Comparison of ENCODE assay signal across 26 cellular contexts in genomic region chr16:85379041-85380001, GRCh38.
DNase-seq lines count a peak whose midpoint lies in the region; ATAC-seq and TF ChIP-seq lines count a peak whose summit lies in the region.
"Had no signal": no experiment of that assay in that cellular context is flagged by ENCODE, and none has a peak within 500 bp of the region (broad histone marks: within the 10 kb centered on the region; RNA-seq: fewer than 3 reads in every experiment).

No MANE protein-coding gene starts in this region.

- dilution Hi-C loops in IMR-90 (cut with HindIII; ENCODE audit: low sequenced_read_pairs, unreplicated experiment), result no loop called here

- no peak overlapping the region for H2AK9ac ChIP-seq in IMR-90 (replicated peaks; ENCODE audit: low read depth, low read length, poor library complexity)

- no peak overlapping the region for H2BK120ac ChIP-seq in IMR-90 (ENCODE audit: low read depth, low read length)
- H2BK120ac ChIP-seq in trophoblast cell (ENCODE audit: insufficient read depth, low read length, poor library complexity), result no peak overlapping the region

- no peak overlapping the region for H2AFZ ChIP-seq in IMR-90 (replicated peaks; ENCODE audit: low read length, poor library complexity)
- H2AFZ ChIP-seq in trophoblast cell (ENCODE audit: insufficient read depth, low read length, poor library complexity), result no peak overlapping the region

- intact Hi-C loops in IMR-90 (cut with micrococcal nuclease) (no loop called here), dorsolateral prefrontal cortex (cut with DNase I) (loop anchor here in 1 of 2 donors (5.0 kb wide), 1 partner anchor 108 kb away; no protein-coding TSS in a partner anchor), colonic mucosa (cut with DNase I) (no loop called here)

- H3K9me3 ChIP-seq in IMR-90 (ENCODE audit: control insufficient read depth, insufficient read depth, low read length) (no peaks in the 10 kb centered on the region), trophoblast cell (ENCODE audit: insufficient read depth, low read depth, low read length) (peaks cover 8% of the 10 kb centered on the region), colonic mucosa (no peaks in the 10 kb centered on the region)
- H3K9me3 ChIP-seq: ascending aorta, ovary, SK-N-SH, upper lobe of left lung had no signal

- H4K8ac ChIP-seq in IMR-90 (ENCODE audit: low read depth in 2 of 2, low read length in 2 of 2) (no peak overlapping the region), trophoblast cell (ENCODE audit: low read depth, low read length) (no peak overlapping the region)

- H3K56ac ChIP-seq in IMR-90 (ENCODE audit: extremely low read depth, insufficient read depth, low read length), result no peak overlapping the region

- TF ChIP-seq POLR2A in IMR-90 (IDR thresholded peaks at IDR 0.05; ENCODE audit: low read depth, low read length), result no peak

- no peak overlapping the region for H3K18ac ChIP-seq in IMR-90 (ENCODE audit: low read depth, low read length)
- peak overlapping the region; percentile 43 for H3K18ac ChIP-seq in trophoblast cell (ENCODE audit: low read length)

- H3K9ac ChIP-seq in IMR-90 (ENCODE audit: low read depth, low read length), result no peak overlapping the region
- H3K9ac ChIP-seq in trophoblast cell (ENCODE audit: low read length), result no peak overlapping the region
- H3K9ac ChIP-seq in colonic mucosa (ENCODE audit: low read depth in 2 of 2, low read length in 2 of 2), result no peak overlapping the region
- H3K9ac ChIP-seq: SK-N-SH had no signal

- H3K4me3 ChIP-seq in IMR-90 (ENCODE audit: insufficient read depth, low read depth, low read length), result no peak overlapping the region
- H3K4me3 ChIP-seq in dorsolateral prefrontal cortex, result no peak overlapping the region
- no peak overlapping the region for H3K4me3 ChIP-seq in trophoblast cell (ENCODE audit: low read depth, low read length)
- H3K4me3 ChIP-seq in colonic mucosa, result no peak overlapping the region
- H3K4me3 ChIP-seq: ascending aorta, ovary, upper lobe of left lung had no signal

- H4K12ac ChIP-seq in trophoblast cell (ENCODE audit: low read depth, low read length), result no peak overlapping the region

- 79% methylated on average over 8 of the region's 15 CpGs; no CpG with 5 or more reads in 1 of the 2 experiments for WGBS in IMR-90 (ENCODE audit: extremely low coverage in 2 of 2, insufficient read length in 1 of 2), 2 experiments
- no CpG with 5 or more reads among the region's 15 CpGs for WGBS in trophoblast cell (ENCODE audit: extremely low coverage, insufficient coverage, insufficient read length)

- H4K20me1 ChIP-seq in IMR-90 (ENCODE audit: insufficient read depth, low read length), result peaks cover 61% of the 10 kb centered on the region

- TF ChIP-seq CTCF in IMR-90 (conservative IDR thresholded peaks at IDR 0.05; ENCODE audit: low read depth, low read length), result no peak
- no peak for TF ChIP-seq CTCF in dorsolateral prefrontal cortex (IDR thresholded peaks at IDR 0.05 in 54 of 56, conservative IDR thresholded peaks at IDR 0.05 in 2 of 56; ENCODE audit: low read depth in 1 of 56, partially characterized antibody in 56 of 56)
- TF ChIP-seq CTCF in colonic mucosa (IDR thresholded peaks at IDR 0.05), result no peak

- CTCF ChIA-PET in IMR-90 (lab: Yijun Ruan, JAX), result no interaction called here

- H3K27me3 ChIP-seq in IMR-90 (ENCODE audit: control insufficient read depth, insufficient read depth, low read length), result no peaks in the 10 kb centered on the region
- no peaks in the 10 kb centered on the region for H3K27me3 ChIP-seq in dorsolateral prefrontal cortex
- no peaks in the 10 kb centered on the region for H3K27me3 ChIP-seq in trophoblast cell (ENCODE audit: insufficient read depth, low read length)
- H3K27me3 ChIP-seq in colonic mucosa, result no peaks in the 10 kb centered on the region
- H3K27me3 ChIP-seq: ascending aorta, ovary, upper lobe of left lung had no signal

- H3K79me1 ChIP-seq in IMR-90 (ENCODE audit: low read depth in 1 of 2, low read length in 2 of 2) (peaks cover 25 to 65% of the 10 kb centered on the region in 2 experiments), trophoblast cell (ENCODE audit: low read length) (peaks cover 14% of the 10 kb centered on the region)

- TF ChIP-seq RAD21 in IMR-90 (IDR thresholded peaks at IDR 0.05; ENCODE audit: low read length), result no peak

- no peak overlapping the region for H3K27ac ChIP-seq in IMR-90 (ENCODE audit: insufficient read depth, low read length)
- H3K27ac ChIP-seq in dorsolateral prefrontal cortex, result no peak overlapping the region
- H3K27ac ChIP-seq in trophoblast cell (ENCODE audit: low read depth, low read length), result no peak overlapping the region
- no peak overlapping the region for H3K27ac ChIP-seq in colonic mucosa
- H3K27ac ChIP-seq: ascending aorta, ovary had no signal

- H3K4me2 ChIP-seq in IMR-90 (ENCODE audit: low read depth, low read length) (no peak overlapping the region), trophoblast cell (ENCODE audit: low read length) (no peak overlapping the region)
- H3K4me2 ChIP-seq: SK-N-SH had no signal

- H4K91ac ChIP-seq in IMR-90 (ENCODE audit: insufficient read depth, low read depth, low read length), result no peak overlapping the region
- H4K91ac ChIP-seq in trophoblast cell (ENCODE audit: low read depth, low read length), result peak overlapping the region; percentile 52

- no peak overlapping the region for H4K5ac ChIP-seq in IMR-90 (ENCODE audit: low read depth, low read length)

- H3K4me1 ChIP-seq in IMR-90 (ENCODE audit: control insufficient read depth, insufficient read depth, low read length) (peaks cover 20% of the 10 kb centered on the region), trophoblast cell (ENCODE audit: control insufficient read depth in 1 of 2, insufficient read depth in 2 of 2, low read length in 2 of 2) (peaks cover 35 to 36% of the 10 kb centered on the region in 2 experiments), colonic mucosa (peaks cover 9% of the 10 kb centered on the region)

- POLR2A ChIA-PET in IMR-90 (lab: Charles Lee; ENCODE audit: unreplicated experiment), result no interaction called here

- H3K36me3 ChIP-seq in IMR-90 (ENCODE audit: control insufficient read depth, insufficient read depth, low read length), result peaks cover 2% of the 10 kb centered on the region; the same call in 1 of the 2 replicates
- no peaks in the 10 kb centered on the region for H3K36me3 ChIP-seq in trophoblast cell (ENCODE audit: control insufficient read depth in 1 of 2, insufficient read depth in 2 of 2, low read length in 2 of 2)
- no peaks in the 10 kb centered on the region for H3K36me3 ChIP-seq in colonic mucosa
- H3K36me3 ChIP-seq: ascending aorta, ovary, upper lobe of left lung had no signal

- H3K4ac ChIP-seq in IMR-90 (ENCODE audit: low read depth, low read length) (peak overlapping the region; percentile 48; the same call in 1 of the 2 replicates), trophoblast cell (ENCODE audit: low read depth, low read length) (no peak overlapping the region)

- H2BK5ac ChIP-seq in IMR-90 (ENCODE audit: low read depth, low read length, poor library complexity, severe bottlenecking) (no peak overlapping the region), trophoblast cell (ENCODE audit: low read depth, low read length, poor library complexity) (no peak overlapping the region)

- BruUV-seq in IMR-90 (replicated peaks; lab: Mats Ljungman, UMichigan), result no TSS peak

- DNase-seq in GF-D8 (lab: John Stamatoyannopoulos, UW) (peak; percentile 79), IMR-90 (no peak), dorsolateral prefrontal cortex (peak in 6 of 10 donors; percentile 37 to 77 (median 60)), trophoblast cell (no peak), NCI-H2081 (lab: John Stamatoyannopoulos, UW) (no peak), colonic mucosa (no peak), GOT3 (lab: John Stamatoyannopoulos, UW) (no peak)
- DNase-seq: activated CD4-positive, alpha-beta memory T cell treated with anti-CD3 and anti-CD28 coated beads, Interleukin-2, amount 10 ng/mL, durations not matched to agents 7 days and 5 days; activated CD4-positive, CD25-positive, alpha-beta regulatory T cell treated with anti-CD3 and anti-CD28 coated beads, Interleukin-2, amount 50 U/mL, for 72 hours; activated CD8-positive, alpha-beta memory T cell treated with anti-CD3 and anti-CD28 coated beads, Interleukin-2, amount 50 U/mL, for 48 hours; CD4-positive, CD25-positive, alpha-beta regulatory T cell; left ventricle myocardium superior; midbrain; natural killer cell; NCI-H1092 treated with DMSO at 0.1 percent for 48 hours; NCI-H187; NCI-H345; NCI-H774; ovary; SK-N-SH; stimulated activated CD4-positive, alpha-beta T cell treated with anti-CD3 and anti-CD28 coated beads, Interleukin-12 subunit alpha, Interleukin-12 subunit beta, amount 100 ng/mL, for 4 hours; stimulated activated CD4-positive, alpha-beta T cell treated with anti-CD3 and anti-CD28 coated beads, Interleukin-4, amount 100 ng/mL, for 1 hour; T-helper 17 cell had no signal

- peaks cover 10% of the 10 kb centered on the region for H3K9me1 ChIP-seq in IMR-90 (ENCODE audit: insufficient read depth, low read length)

- no peak overlapping the region for H3K14ac ChIP-seq in IMR-90 (replicated peaks; ENCODE audit: low read depth, low read length)
- peak overlapping the region; percentile 25 for H3K14ac ChIP-seq in trophoblast cell (ENCODE audit: low read length)

- ATAC-seq in IMR-90 (ENCODE audit: low read depth), result no peak
- ATAC-seq: activated T-helper 17 cell treated with anti-CD3 and anti-CD28 coated beads, Interleukin-2, amount 50 U/mL, for 72 hours; left ventricle myocardium superior; natural killer cell; T-helper 17 cell had no signal

- peak overlapping the region; percentile 21 for H2BK12ac ChIP-seq in trophoblast cell (ENCODE audit: low read length)

- H2AK5ac ChIP-seq in IMR-90 (ENCODE audit: low read depth, low read length) (no peak overlapping the region; the same call in 1 of the 2 replicates), trophoblast cell (ENCODE audit: low read length) (peak overlapping the region; percentile 42)

- H2BK20ac ChIP-seq in IMR-90 (ENCODE audit: low read depth, low read length), result no peak overlapping the region

- H2BK15ac ChIP-seq in IMR-90 (ENCODE audit: low read depth, low read length), result no peak overlapping the region

- peaks cover under 1% of the 10 kb centered on the region for H3K79me2 ChIP-seq in trophoblast cell (ENCODE audit: control insufficient read depth, insufficient read depth, low read length, poor library complexity)

- no peak overlapping the region for H3K23ac ChIP-seq in IMR-90 (ENCODE audit: low read depth, low read length)
- H3K23ac ChIP-seq in trophoblast cell (ENCODE audit: low read length), result no peak overlapping the region

- in situ Hi-C loops in IMR-90 (cut with MboI; ENCODE audit: low sequenced_read_pairs), result no loop called here

TF ChIP-seq in IMR-90, 13 proteins besides CTCF, POLR2A, EP300 and RAD21 (continues in another document):
- TF ChIP-seq BHLHE40 (IDR thresholded peaks at IDR 0.05; ENCODE audit: low read depth, low read length), result no peak
- TF ChIP-seq RFX5 (IDR thresholded peaks at IDR 0.05; ENCODE audit: low read depth, low read length), result no peak
- no peak for TF ChIP-seq CEBPB (IDR thresholded peaks at IDR 0.05; ENCODE audit: low read depth, low read length)
- no peak for TF ChIP-seq RCOR1 (IDR thresholded peaks at IDR 0.05; ENCODE audit: insufficient replicate concordance, low read length)
- no peak for TF ChIP-seq CHD1 (IDR thresholded peaks at IDR 0.05; ENCODE audit: low read depth, low read length)
- TF ChIP-seq FOS (IDR thresholded peaks at IDR 0.05; ENCODE audit: low read depth, low read length), result no peak
- TF ChIP-seq NFE2L2 (IDR thresholded peaks at IDR 0.05; ENCODE audit: low read depth, low read length), result no peak

Comparison
In these comparisons a context has a peak if more than half of its experiments do, and no peak if none do; other contexts are left out.
1. DNase-seq: peak in GF-D8 (single experiment) and dorsolateral prefrontal cortex (6 of 10); none in IMR-90 (single experiment), trophoblast cell (0 of 2), NCI-H2081 (0 of 2), colonic mucosa (single experiment) and GOT3 (single experiment).